In genomic region chr20:62143118-62143975, GRCh38 we compare ENCODE assay signal across 8 cellular contexts. TPM values are rescaled to one million over a fixed set of nuclear protein-coding genes. Genes with fewer than 3 reads are reported as not detected.
DNase-seq lines count a peak whose midpoint lies in the region; FAIRE-seq and TF ChIP-seq lines count a peak whose summit lies in the region.

PSMA7 (minus strand) TSS chr20:62143394; CDS start chr20:62143303, 91 bp downstream.
SS18L1 (plus strand) TSS chr20:62143769; CDS start chr20:62143821, 52 bp downstream.

- H3K27me3 ChIP-seq in right atrium auricular region: no peaks in the 10 kb centered on the region

- peaks cover 4 to 48% of the 10 kb centered on the region in 2 experiments; a peak in 2 of 3 replicates for H3K36me3 ChIP-seq in HEK293 (ENCODE audit: control insufficient read depth in 2 of 2, insufficient read depth in 1 of 2, low read length in 2 of 2)
- H3K36me3 ChIP-seq in right atrium auricular region: peaks cover 26% of the 10 kb centered on the region

- peak; percentile 93 for FAIRE-seq in urothelium cell line (lab: Jason Lieb, UNC)

- H3K27ac ChIP-seq in HEK293 (ENCODE audit: extremely low read depth, low read depth, low read length) (peak within 1 kb of the TSS; percentile 84), right atrium auricular region (peak within 1 kb of the TSS; percentile 89 to 96)

- TF ChIP-seq CTCF in GM10266 (IDR thresholded peaks at IDR 0.05; ENCODE audit: control insufficient read depth, insufficient read depth, low read depth, missing control alignments) (no peak), HEK293 (tag by site-specific recombination; IDR thresholded peaks at IDR 0.05) (no peak), right atrium auricular region (IDR thresholded peaks at IDR 0.05) (no peak)

- DNase-seq in GM10266 (ENCODE audit: extremely low spot score) (peak; percentile 98), MV-4-11 (lab: John Stamatoyannopoulos, UW) (peak; percentile 71), T-helper 1 cell (peak; percentile 72 to 88 (median 77)), amniotic epithelial cell (ENCODE audit: low read depth) (peak; percentile 77), right atrium auricular region (ENCODE audit: low spot score) (peak; percentile 86), putamen (ENCODE audit: low spot score) (peak; percentile 93), urothelium cell line (ENCODE audit: low spot score) (peak; percentile 99)

- H3K4me1 ChIP-seq in HEK293 (ENCODE audit: control insufficient read depth, insufficient read depth, low read length) (no peaks in the 10 kb centered on the region), right atrium auricular region (peaks cover 0 to 46% of the 10 kb centered on the region in 2 donors)

- H3K9me3 ChIP-seq in HEK293 (ENCODE audit: control insufficient read depth, insufficient read depth, low read depth, low read length) (no peaks in the 10 kb centered on the region), right atrium auricular region (no peaks in the 10 kb centered on the region)

- CTCF ChIA-PET in HEK293 (lab: Yijun Ruan, JAX): no interaction called here

- peak within 1 kb of the TSS; percentile 89 for H3K4me3 ChIP-seq in HEK293 (ENCODE audit: low read depth, low read length)
- peak within 1 kb of the TSS; percentile 85 to 92 for H3K4me3 ChIP-seq in right atrium auricular region

- POLR2A ChIA-PET in HEK293 (lab: Yijun Ruan, JAX): interaction anchor here (1.0 to 1.5 kb wide), 3 partner anchors 39 to 132 kb away, joined by 3 to 6 read pairs (median 4); partner anchors contain the start of gene MTG2

TF ChIP-seq in HEK293, 187 proteins besides CTCF, POLR2A, EP300 and RAD21 (continues in another document):
- TF ChIP-seq ZNF175 (tag by site-specific recombination; IDR thresholded peaks at IDR 0.05) (no peak), ZEB2 (tag by site-specific recombination; IDR thresholded peaks at IDR 0.05) (no peak), ZBTB17 (tag by site-specific recombination; IDR thresholded peaks at IDR 0.05) (no peak), KLF1 (tag by site-specific recombination; IDR thresholded peaks at IDR 0.05) (peak; percentile 21; the same call in 1 of the 2 replicates), IKZF3 (tag by site-specific recombination; IDR thresholded peaks at IDR 0.05) (no peak), ZNF341 (tag by site-specific recombination; IDR thresholded peaks at IDR 0.05; ENCODE audit: low read depth) (no peak), ZNF692 (tag by site-specific recombination; IDR thresholded peaks at IDR 0.05) (peak; percentile 30; the same call in 1 of the 2 replicates), ZNF704 (tag by site-specific recombination; IDR thresholded peaks at IDR 0.05) (no peak), ZNF768 (tag by site-specific recombination; IDR thresholded peaks at IDR 0.05) (no peak), KLF16 (tag by site-specific recombination; IDR thresholded peaks at IDR 0.05) (peak; percentile 62), ZNF157 (tag by site-specific recombination; IDR thresholded peaks at IDR 0.05) (no peak), ZFHX2 (tag by site-specific recombination; conservative IDR thresholded peaks at IDR 0.05) (peak; percentile 38; the same call in 1 of the 2 replicates), ZNF26 (tag by site-specific recombination; IDR thresholded peaks at IDR 0.05) (no peak), ZNF121 (tag by site-specific recombination; IDR thresholded peaks at IDR 0.05) (no peak), ZNF600 (tag by site-specific recombination; IDR thresholded peaks at IDR 0.05) (0 out of 2 replicates have a peak, but pooled peaks have one; percentile 8), REPIN1 (tag by site-specific recombination; IDR thresholded peaks at IDR 0.05; ENCODE audit: low read depth) (no peak), SCRT2 (tag by site-specific recombination; IDR thresholded peaks at IDR 0.05) (no peak), ZNF335 (tag by site-specific recombination; conservative IDR thresholded peaks at IDR 0.05) (no peak; the same call in 1 of the 2 replicates), ZNF140 (tag by site-specific recombination; IDR thresholded peaks at IDR 0.05) (no peak), ZNF791 (tag by site-specific recombination; IDR thresholded peaks at IDR 0.05) (no peak), ZNF174 (tag by site-specific recombination; IDR thresholded peaks at IDR 0.05) (no peak), ZNF433 (tag by site-specific recombination; IDR thresholded peaks at IDR 0.05; ENCODE audit: low read depth) (no peak), ZNF510 (tag by site-specific recombination; IDR thresholded peaks at IDR 0.05; ENCODE audit: insufficient replicate concordance) (no peak), HOXC10 (CRISPR knock-in tag; IDR thresholded peaks at IDR 0.05) (no peak; the same call in 1 of the 2 replicates), ZNF426 (tag by site-specific recombination; IDR thresholded peaks at IDR 0.05) (no peak), ZBTB11 (tag by site-specific recombination; conservative IDR thresholded peaks at IDR 0.05; ENCODE audit: low read depth) (no peak), ZNF701 (tag by site-specific recombination; IDR thresholded peaks at IDR 0.05) (no peak), ZBTB26 (tag by site-specific recombination; optimal IDR thresholded peaks at IDR 0.05) (peak; percentile 91)

RNA-seq across cellular contexts. Expression of gene PSMA7, which starts in this region (rescaled TPM):
- 100 to 1,000 TPM; 258 to 313 TPM for total RNA-seq in right atrium auricular region

RNA-seq across cellular contexts. Expression of gene SS18L1, which starts in this region (rescaled TPM):
- 1 to 10 TPM; 8.3 to 9.0 TPM for total RNA-seq in right atrium auricular region

Comparison
In these comparisons a context has a peak if more than half of its experiments do, and no peak if none do; other contexts are left out.
1. Peak in every context shown above with its lines: DNase-seq, H3K4me3 ChIP-seq and H3K27ac ChIP-seq.